Comparison of ENCODE assay signal across 18 cellular contexts in genomic region chr17:31528291-31528874, GRCh38.
DNase-seq lines count a peak whose midpoint lies in the region; ATAC-seq and TF ChIP-seq lines count a peak whose summit lies in the region.
"Had no signal": no experiment of that assay in that cellular context is flagged by ENCODE, and none has a peak within 500 bp of the region (broad histone marks: within the 10 kb centered on the region; RNA-seq: fewer than 3 reads in every experiment).

No MANE protein-coding gene starts in this region.

- H3K23me2 ChIP-seq in H9 (ENCODE audit: insufficient read length, low read depth, low read length, poor library complexity, severe bottlenecking): no peaks in the 10 kb centered on the region

- H2BK12ac ChIP-seq in H9 (ENCODE audit: insufficient read length, low read depth, low read length): no peak overlapping the region
- H2BK12ac ChIP-seq in mesenchymal stem cell (ENCODE audit: low read length in 2 of 2): no peak overlapping the region

- no peak overlapping the region for H3K4me3 Mint-ChIP-seq in H9
- H3K4me3 Mint-ChIP-seq: CD4-positive, alpha-beta T cell had no signal

- TF ChIP-seq CTCF in C4-2B (conservative IDR thresholded peaks at IDR 0.05) (no peak), H9 (conservative IDR thresholded peaks at IDR 0.05) (no peak), gastrocnemius medialis (IDR thresholded peaks at IDR 0.05 in 4 of 5, conservative IDR thresholded peaks at IDR 0.05 in 1 of 5) (no peak), left lung (IDR thresholded peaks at IDR 0.05) (no peak)

- H4K20me1 ChIP-seq in H9 (ENCODE audit: control insufficient read depth, insufficient read depth, insufficient read length): peaks cover 2% of the 10 kb centered on the region

- H3K14ac ChIP-seq in H9 (ENCODE audit: insufficient read depth, low read length): no peak overlapping the region
- no peak overlapping the region for H3K14ac ChIP-seq in mesenchymal stem cell (ENCODE audit: low read length in 2 of 2)

- peaks cover 14 to 35% (median 34%) of the 10 kb centered on the region in 3 experiments; a peak in 6 of 7 replicates for H3K36me3 Mint-ChIP-seq in H9 (ENCODE audit: insufficient read depth in 1 of 3, low read depth in 3 of 3)

- no peaks in the 10 kb centered on the region for H3K27me3 Mint-ChIP-seq in H9 (ENCODE audit: low read depth)
- H3K27me3 Mint-ChIP-seq: CD4-positive, alpha-beta T cell had no signal

- no peak overlapping the region for H4K5ac ChIP-seq in H9 (ENCODE audit: insufficient read length, low read depth, low read length)

- no peak overlapping the region for H3T11ph ChIP-seq in H9 (ENCODE audit: low read length)

- H2AFZ ChIP-seq in H9 (ENCODE audit: low read length) (no peak overlapping the region), mesenchymal stem cell (ENCODE audit: low read depth, low read length) (no peak overlapping the region)

- H3K27ac ChIP-seq in C4-2B (peak overlapping the region; percentile 13; the same call in 1 of the 2 replicates), H9 (ENCODE audit: insufficient read length, low read depth, low read length) (no peak overlapping the region), mesenchymal stem cell (ENCODE audit: low read length, poor library complexity, severe bottlenecking) (no peak overlapping the region), gastrocnemius medialis (no peak overlapping the region), left lung (no peak overlapping the region)

- H2BK15ac ChIP-seq in H9 (ENCODE audit: low read depth, low read length) (no peak overlapping the region), mesenchymal stem cell (ENCODE audit: low read depth, poor library complexity, severe bottlenecking) (no peak overlapping the region)

- H3K27me3 ChIP-seq in H9 (ENCODE audit: insufficient read depth, low read length): no peaks in the 10 kb centered on the region
- peaks cover 1% of the 10 kb centered on the region for H3K27me3 ChIP-seq in adipocyte (replicated peaks; ENCODE audit: control insufficient read depth, insufficient read depth, low read length)
- peaks cover 4 to 11% of the 10 kb centered on the region in 2 experiments for H3K27me3 ChIP-seq in mesenchymal stem cell (ENCODE audit: control insufficient read depth in 1 of 2, insufficient read depth in 1 of 2, low read length in 2 of 2)
- no peaks in the 10 kb centered on the region for H3K27me3 ChIP-seq in gastrocnemius medialis
- no peaks in the 10 kb centered on the region for H3K27me3 ChIP-seq in left lung
- H3K27me3 ChIP-seq: BE2C had no signal

- H3K9me3 ChIP-seq in H9 (ENCODE audit: control insufficient read depth, low read depth, low read length) (peaks cover 9% of the 10 kb centered on the region), adipocyte (ENCODE audit: control insufficient read depth, low read length) (no peaks in the 10 kb centered on the region), mesenchymal stem cell (ENCODE audit: control insufficient read depth, low read length) (no peaks in the 10 kb centered on the region), gastrocnemius medialis (no peaks in the 10 kb centered on the region), left lung (peaks cover 0 to 4% of the 10 kb centered on the region in 2 donors)
- H3K9me3 ChIP-seq: BE2C, Caco-2 had no signal

- H2AK5ac ChIP-seq in H9 (ENCODE audit: insufficient read length, low read length) (no peak overlapping the region), mesenchymal stem cell (ENCODE audit: low read length, severe bottlenecking) (no peak overlapping the region)

- no peak overlapping the region for H4K91ac ChIP-seq in H9 (ENCODE audit: insufficient read length, low read depth, low read length)
- H4K91ac ChIP-seq in mesenchymal stem cell (ENCODE audit: low read length): no peak overlapping the region

- H3K9me3 Mint-ChIP-seq in H9: no peaks in the 10 kb centered on the region
- H3K9me3 Mint-ChIP-seq: CD4-positive, alpha-beta T cell had no signal

- no peak for TF ChIP-seq POLR2A in gastrocnemius medialis (IDR thresholded peaks at IDR 0.05)

- H3K18ac ChIP-seq in H9 (ENCODE audit: insufficient read length, low read depth, low read length) (no peak overlapping the region), mesenchymal stem cell (ENCODE audit: low read depth in 1 of 2, low read length in 2 of 2) (no peak overlapping the region)

- no peak overlapping the region for H2BK20ac ChIP-seq in H9 (ENCODE audit: low read depth, low read length, poor library complexity, severe bottlenecking)

- H3K4me1 Mint-ChIP-seq in H9: peaks cover 5 to 9% of the 10 kb centered on the region in 2 experiments

- no peak overlapping the region for H3K56ac ChIP-seq in H9 (ENCODE audit: insufficient read length, low read depth, low read length)

- in situ Hi-C loops in gastrocnemius medialis (cut with MboI; ENCODE audit: low sequenced_read_pairs in 4 of 4): loop anchor here in 1 of 4 donors (5.0 kb wide), 1 partner anchor 91 kb away; no protein-coding TSS in a partner anchor

- H2BK120ac ChIP-seq in H9 (ENCODE audit: low read depth, low read length, poor library complexity, severe bottlenecking) (no peak overlapping the region), mesenchymal stem cell (ENCODE audit: low read depth, low read length) (no peak overlapping the region)

- no CpG with 5 or more reads among the region's 26 CpGs for WGBS in H9 (ENCODE audit: extremely low coverage, insufficient read length, low lambda C conversion rate)
- 92% methylated on average over 26 of the region's 26 CpGs for WGBS in mesenchymal stem cell

- no peak overlapping the region for H3K23ac ChIP-seq in H9 (ENCODE audit: insufficient read length, low read depth, low read length)
- H3K23ac ChIP-seq in mesenchymal stem cell (ENCODE audit: low read length in 2 of 2): no peak overlapping the region

- no peak overlapping the region for H3K4me2 ChIP-seq in H9 (ENCODE audit: insufficient read depth, insufficient read length, low read length)
- no peak overlapping the region for H3K4me2 ChIP-seq in mesenchymal stem cell (ENCODE audit: low read length, poor library complexity, severe bottlenecking)

- H3K4me1 ChIP-seq in H9 (ENCODE audit: insufficient read depth, low read length) (no peaks in the 10 kb centered on the region), adipocyte (ENCODE audit: control insufficient read depth, insufficient read depth, low read length) (peaks cover 8% of the 10 kb centered on the region), mesenchymal stem cell (ENCODE audit: control insufficient read depth, insufficient read depth, low read depth, low read length) (peaks cover 11% of the 10 kb centered on the region), gastrocnemius medialis (no peaks in the 10 kb centered on the region), left lung (peaks cover 0 to 8% of the 10 kb centered on the region in 2 donors)
- H3K4me1 ChIP-seq: BE2C, Caco-2 had no signal

- H3K4me3 ChIP-seq in adipocyte (ENCODE audit: low read length) (no peak overlapping the region), mesenchymal stem cell (ENCODE audit: insufficient read depth in 1 of 2, low read depth in 1 of 2, low read length in 2 of 2) (no peak overlapping the region), gastrocnemius medialis (no peak overlapping the region), left lung (no peak overlapping the region)

- H3K4ac ChIP-seq in H9 (ENCODE audit: low read depth, low read length) (no peak overlapping the region), mesenchymal stem cell (ENCODE audit: low read depth in 1 of 2, low read length in 2 of 2) (no peak overlapping the region)

- no peak for ATAC-seq in gastrocnemius medialis
- no peak for ATAC-seq in GM18502 (IDR thresholded peaks at IDR 0.05; ENCODE audit: poor library complexity, unreplicated experiment)
- no peak for ATAC-seq in left lung

- H4K8ac ChIP-seq in H9 (replicated peaks; ENCODE audit: insufficient read length, low read depth, low read length) (no peak overlapping the region), mesenchymal stem cell (ENCODE audit: low read length) (no peak overlapping the region)

- no peaks in the 10 kb centered on the region for H3K79me1 ChIP-seq in H9 (ENCODE audit: insufficient read depth, low read depth, low read length, poor library complexity, severe bottlenecking)
- no peaks in the 10 kb centered on the region for H3K79me1 ChIP-seq in mesenchymal stem cell (replicated peaks; ENCODE audit: low read length, poor library complexity, severe bottlenecking)

- H3K79me2 ChIP-seq in H9 (ENCODE audit: insufficient read depth, low read length): no peaks in the 10 kb centered on the region

- peak; percentile 28 for DNase-seq in H9
- no peak for DNase-seq in adipocyte (ENCODE audit: low read depth)
- DNase-seq in mesenchymal stem cell: no peak
- DNase-seq in gastrocnemius medialis: no peak
- DNase-seq in RKO (ENCODE audit: low spot score): no peak
- no peak for DNase-seq in left lung
- DNase-seq: ACHN; BE2C; C1 segment of cervical spinal cord; Caco-2; CD4-positive, alpha-beta T cell; DMS79; GDM1; GOT3; H7; KBM-7 had no signal

- H3K36me3 ChIP-seq in adipocyte (ENCODE audit: control insufficient read depth, insufficient read depth, low read length, severe bottlenecking): no peaks in the 10 kb centered on the region
- no peaks in the 10 kb centered on the region for H3K36me3 ChIP-seq in mesenchymal stem cell (ENCODE audit: control insufficient read depth in 1 of 2, insufficient read depth in 2 of 2, low read depth in 1 of 2, low read length in 2 of 2)
- no peaks in the 10 kb centered on the region for H3K36me3 ChIP-seq in gastrocnemius medialis
- H3K36me3 ChIP-seq in left lung: peaks cover 0 to 76% of the 10 kb centered on the region in 2 donors
- H3K36me3 ChIP-seq: BE2C had no signal

- H3K27ac Mint-ChIP-seq in H9: no peak overlapping the region
- H3K27ac Mint-ChIP-seq: CD4-positive, alpha-beta T cell had no signal

- intact Hi-C loops in gastrocnemius medialis (cut with DNase I; ENCODE audit: low total_unique reads) (no loop called here), left lung (cut with DNase I) (no loop called here)

- no peak overlapping the region for H3K9ac ChIP-seq in H9 (ENCODE audit: extremely low read depth, insufficient read length, low read length)
- peak overlapping the region; percentile 58 for H3K9ac ChIP-seq in adipocyte (ENCODE audit: low read length)
- H3K9ac ChIP-seq in mesenchymal stem cell (ENCODE audit: low read length): peak overlapping the region; percentile 27

- H2BK5ac ChIP-seq in H9 (ENCODE audit: insufficient read length, low read length): no peak overlapping the region
- H2BK5ac ChIP-seq in mesenchymal stem cell (ENCODE audit: low read depth, low read length, poor library complexity, severe bottlenecking): no peak overlapping the region
